Comparison of ENCODE assay signal across 9 cellular contexts in the genomic region with DNA sequence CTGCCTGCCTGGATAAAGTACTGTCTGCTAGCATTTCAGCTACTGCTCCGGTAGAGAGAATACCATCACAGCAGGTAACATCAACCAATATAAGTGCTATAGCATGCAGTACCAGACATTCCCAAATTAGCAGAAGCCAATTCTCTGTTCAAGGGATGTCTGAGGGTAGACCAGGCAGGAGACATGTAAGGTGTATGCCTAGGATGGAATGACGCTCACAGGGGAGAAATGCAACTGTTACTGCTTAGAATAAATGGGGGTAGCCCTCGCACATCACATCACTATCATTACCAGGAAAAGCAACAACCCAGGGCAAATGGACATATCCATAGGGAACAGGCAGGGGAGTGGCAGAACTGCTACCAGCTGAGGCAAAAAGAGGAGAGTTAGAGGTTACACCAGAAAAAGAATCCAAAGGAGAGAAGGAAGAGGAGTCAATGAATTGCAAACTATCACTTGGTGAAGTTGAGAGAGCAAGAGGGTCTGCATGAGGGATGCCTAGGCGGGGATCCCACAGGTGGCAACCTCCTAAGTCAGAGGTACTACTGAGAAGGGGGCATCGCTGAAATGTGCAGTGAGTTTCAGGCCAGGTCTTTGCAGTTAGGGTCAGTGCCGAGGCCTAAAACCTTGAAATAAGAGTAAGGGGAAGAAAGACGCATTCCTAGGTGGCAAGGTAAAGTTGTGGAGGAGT. TPM values are rescaled to one million over a fixed set of nuclear protein-coding genes. Genes with fewer than 3 reads are reported as not detected.
DNase-seq lines count a peak whose midpoint lies in the region; ATAC-seq, FAIRE-seq and TF ChIP-seq lines count a peak whose summit lies in the region.
"Had no signal": no experiment of that assay in that cellular context is flagged by ENCODE, and none has a peak within 500 bp of the region (broad histone marks: within the 10 kb centered on the region; RNA-seq: fewer than 3 reads in every experiment).

No MANE protein-coding gene starts in this region.

- H3K27ac ChIP-seq in 22Rv1: peak overlapping the region; percentile 98
- no peak overlapping the region for H3K27ac ChIP-seq in HUES48 (ENCODE audit: low read depth, low read length)

- H3K4me1 ChIP-seq in HUES48 (ENCODE audit: control insufficient read depth, insufficient read depth, low read length) (peaks cover 20% of the 10 kb centered on the region), mucosa of descending colon (ENCODE audit: low read depth) (peaks cover 26% of the 10 kb centered on the region)

- TF ChIP-seq CTCF in 22Rv1 (IDR thresholded peaks at IDR 0.05) (no peak), MCF 10A (IDR thresholded peaks at IDR 0.05; ENCODE audit: unreplicated experiment) (no peak), mucosa of descending colon (IDR thresholded peaks at IDR 0.05) (no peak)

- H3K27me3 ChIP-seq in HUES48 (ENCODE audit: control insufficient read depth, insufficient read depth, low read length): no peaks in the 10 kb centered on the region

- peaks cover 58% of the 10 kb centered on the region for H3K36me3 Mint-ChIP-seq in MCF 10A (ENCODE audit: insufficient read depth, unreplicated experiment)

- H3K27ac Mint-ChIP-seq in MCF 10A (ENCODE audit: low read depth, unreplicated experiment): peak overlapping the region; percentile 65

- ATAC-seq in mucosa of descending colon: no peak

- H3K9me3 ChIP-seq in HUES48 (ENCODE audit: control insufficient read depth, insufficient read depth, low read length) (no peaks in the 10 kb centered on the region), mucosa of descending colon (no peaks in the 10 kb centered on the region)

- H3K36me3 ChIP-seq in HUES48 (ENCODE audit: control insufficient read depth, insufficient read depth, low read length) (peaks cover 35% of the 10 kb centered on the region), mucosa of descending colon (ENCODE audit: low read depth) (peaks cover 29% of the 10 kb centered on the region)

- no peak for FAIRE-seq in urothelium cell line (lab: Jason Lieb, UNC)

- H3K4me1 Mint-ChIP-seq in MCF 10A (ENCODE audit: insufficient read depth, unreplicated experiment): peaks cover 23% of the 10 kb centered on the region

- CTCF ChIA-PET in MCF 10A (lab: Yijun Ruan, JAX): interaction anchor here (0.6 to 2.3 kb wide), 6 partner anchors 10 to 616 kb away, joined by 3 to 12 read pairs (median 4); a partner anchor contains a TSS
- CTCF ChIA-PET in HEK293T (lab: Yijun Ruan, JAX): interaction anchor here (0.6 to 1.8 kb wide), 2 partner anchors 10 to 133 kb away, joined by 3 to 7 read pairs; no protein-coding TSS in a partner anchor

- H3K27me3 Mint-ChIP-seq in MCF 10A (ENCODE audit: insufficient read depth, unreplicated experiment): no peaks in the 10 kb centered on the region

- POLR2A ChIA-PET in MCF 10A (lab: Yijun Ruan, JAX): interaction anchor here (0.7 to 1.5 kb wide), 7 partner anchors 11 to 589 kb away, joined by 3 to 6 read pairs (median 4); a partner anchor contains a TSS
- POLR2A ChIA-PET in HEK293T (lab: Yijun Ruan, JAX): interaction anchor here (0.7 kb wide), 1 partner anchor 15 kb away, joined by 3 read pairs; no protein-coding TSS in a partner anchor

- intact Hi-C loops in MCF 10A (cut with micrococcal nuclease): loop anchor here (5.0 kb wide), 2 partner anchors 445 to 495 kb away; a partner anchor contains a TSS
- intact Hi-C loops in mucosa of descending colon (cut with DNase I, micrococcal nuclease): no loop called here

- no peaks in the 10 kb centered on the region for H3K9me3 Mint-ChIP-seq in MCF 10A (ENCODE audit: unreplicated experiment)

- H3K4me3 ChIP-seq in HUES48 (ENCODE audit: low read depth, low read length) (peak overlapping the region; percentile 83), mucosa of descending colon (peak overlapping the region; percentile 90)

- BruUV-seq in MCF 10A (replicated peaks; lab: Mats Ljungman, UMichigan): no TSS peak

- peak overlapping the region; percentile 76 for H3K4me3 Mint-ChIP-seq in MCF 10A (ENCODE audit: unreplicated experiment)

- no peak for DNase-seq in MCF 10A (ENCODE audit: unreplicated experiment)
- no peak for DNase-seq in mucosa of descending colon
- no peak for DNase-seq in HEK293T (ENCODE audit: extremely low spot score)
- no peak for DNase-seq in urothelium cell line (ENCODE audit: low spot score)
- DNase-seq in T1000 (lab: John Stamatoyannopoulos, UW): no peak
- no peak for DNase-seq in activated CD4-positive, alpha-beta T cell treated with anti-CD3 and anti-CD28 coated beads, Interleukin-2, amount 50 U/mL, for 4 hours

- peak overlapping the region; percentile 69 for H3K9ac ChIP-seq in HUES48 (ENCODE audit: low read depth, low read length)

TF ChIP-seq in HEK293T, 16 proteins besides CTCF, POLR2A, EP300 and RAD21:
- TF ChIP-seq SP1 (IDR thresholded peaks at IDR 0.05): no peak
- TF ChIP-seq SUZ12 (IDR thresholded peaks at IDR 0.05): no peak
- TF ChIP-seq, protein P1, sequence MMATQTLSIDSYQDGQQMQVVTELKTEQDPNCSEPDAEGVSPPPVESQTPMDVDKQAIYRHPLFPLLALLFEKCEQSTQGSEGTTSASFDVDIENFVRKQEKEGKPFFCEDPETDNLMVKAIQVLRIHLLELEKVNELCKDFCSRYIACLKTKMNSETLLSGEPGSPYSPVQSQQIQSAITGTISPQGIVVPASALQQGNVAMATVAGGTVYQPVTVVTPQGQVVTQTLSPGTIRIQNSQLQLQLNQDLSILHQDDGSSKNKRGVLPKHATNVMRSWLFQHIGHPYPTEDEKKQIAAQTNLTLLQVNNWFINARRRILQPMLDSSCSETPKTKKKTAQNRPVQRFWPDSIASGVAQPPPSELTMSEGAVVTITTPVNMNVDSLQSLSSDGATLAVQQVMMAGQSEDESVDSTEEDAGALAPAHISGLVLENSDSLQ (IDR thresholded peaks at IDR 0.05): no peak
- TF ChIP-seq ARNT (IDR thresholded peaks at IDR 0.05): no peak
- TF ChIP-seq ELF4 (IDR thresholded peaks at IDR 0.05): no peak
- TF ChIP-seq NFRKB (IDR thresholded peaks at IDR 0.05): no peak
- no peak for TF ChIP-seq CTBP1 (IDR thresholded peaks at IDR 0.05; ENCODE audit: borderline replicate concordance)
- no peak for TF ChIP-seq HDGF (IDR thresholded peaks at IDR 0.05; ENCODE audit: borderline replicate concordance)
- TF ChIP-seq FOXM1 (IDR thresholded peaks at IDR 0.05; ENCODE audit: borderline replicate concordance): no peak
- no peak for TF ChIP-seq TARDBP (IDR thresholded peaks at IDR 0.05)
- TF ChIP-seq FOXK2 (IDR thresholded peaks at IDR 0.05): no peak
- TF ChIP-seq ZNF384 (IDR thresholded peaks at IDR 0.05): no peak
- no peak for TF ChIP-seq FOXA1 (IDR thresholded peaks at IDR 0.05)
- no peak for TF ChIP-seq L3MBTL2 (conservative IDR thresholded peaks at IDR 0.05)
- no peak for TF ChIP-seq LEF1 (IDR thresholded peaks at IDR 0.05; ENCODE audit: borderline replicate concordance)

RNA-seq across cellular contexts. Expression of a gene that starts 1.1 kb away (rescaled TPM):
- total RNA-seq in MCF 10A (2022): 103 and 111 TPM in 2 replicates
- total RNA-seq in mucosa of descending colon: 10 to 100 TPM; 52.8 to 81.7 (median 81.0) TPM

RNA-seq across cellular contexts. Expression of a gene that starts 10.2 kb away (rescaled TPM):
- total RNA-seq in MCF 10A (2022) (0.15 and 0.21 TPM in 2 replicates), mucosa of descending colon (under 1 TPM; 0.17 to 0.92 (median 0.24) TPM)

RNA-seq across cellular contexts. Expression of a gene that starts 50.6 kb away (rescaled TPM):
- 168 and 196 TPM in 2 replicates for total RNA-seq in MCF 10A (2022)
- total RNA-seq in mucosa of descending colon: 100 to 1,000 TPM; 127 to 149 (median 137) TPM

RNA-seq across cellular contexts. Expression of a gene that starts 55.2 kb away (rescaled TPM):
- total RNA-seq in MCF 10A (2022) (not detected in 2 replicates), mucosa of descending colon (1 to 10 TPM; 3.6 to 7.7 (median 6.0) TPM)

RNA-seq across cellular contexts. Expression of a gene that starts 55.4 kb away (rescaled TPM):
- total RNA-seq in MCF 10A (2022): not detected in 2 replicates
- total RNA-seq in mucosa of descending colon: 1 to 10 TPM in 1 of 3 donors, under 1 TPM in 2; 0.65 to 2.0 (median 0.72) TPM
- total RNA-seq: SK-MEL-5 had no signal
